In genomic region chr11:126346586-126346940, GRCh38 we compare ENCODE assay signal across 9 cellular contexts. TPM values are rescaled to one million over a fixed set of nuclear protein-coding genes. Genes with fewer than 3 reads are reported as not detected.
DNase-seq lines count a peak whose midpoint lies in the region; ATAC-seq and TF ChIP-seq lines count a peak whose summit lies in the region.
"Had no signal": no experiment of that assay in that cellular context is flagged by ENCODE, and none has a peak within 500 bp of the region (broad histone marks: within the 10 kb centered on the region; RNA-seq: fewer than 3 reads in every experiment).

No MANE protein-coding gene starts in this region.

- H3K36me3 Mint-ChIP-seq in CD8-positive, alpha-beta memory T cell = peaks cover 0 to 66% (median 6%) of the 10 kb centered on the region in 3 donors
- H3K36me3 Mint-ChIP-seq in dendritic cell treated with granulocyte-macrophage colony-stimulating factor and Interleukin-4, amounts not matched to agents 40 ng/mL and 50 ng/mL, for 4 days (ENCODE audit: low read depth) = peaks cover 55% of the 10 kb centered on the region

- H3K9me3 ChIP-seq in CD8-positive, alpha-beta memory T cell (ENCODE audit: low read length) = no peaks in the 10 kb centered on the region
- H3K9me3 ChIP-seq in ovary = no peaks in the 10 kb centered on the region

- WGBS in ovary, 3 donors = 59 to 76% (median 68%) methylated on average over 1 of the region's 1 CpG

- intact Hi-C loops in dendritic cell treated with granulocyte-macrophage colony-stimulating factor and Interleukin-4, amounts not matched to agents 40 ng/mL and 50 ng/mL, for 4 days (cut with micrococcal nuclease) = loop anchor here (1.0 kb wide), 1 partner anchor 9 kb away; the partner anchor contains the start of gene ST3GAL4
- intact Hi-C loops in ovary (cut with DNase I) = no loop called here

- no peak for DNase-seq in CD8-positive, alpha-beta memory T cell
- peak; percentile 95 for DNase-seq in NCI-H345 (lab: John Stamatoyannopoulos, UW)
- no peak for DNase-seq in ovary
- DNase-seq in EL = no peak
- no peak for DNase-seq in substantia nigra (lab: John Stamatoyannopoulos, UW)

- no peaks in the 10 kb centered on the region for H3K27me3 Mint-ChIP-seq in CD8-positive, alpha-beta memory T cell
- H3K27me3 Mint-ChIP-seq in dendritic cell treated with granulocyte-macrophage colony-stimulating factor and Interleukin-4, amounts not matched to agents 40 ng/mL and 50 ng/mL, for 4 days = no peaks in the 10 kb centered on the region

- no peak overlapping the region for H3K4me3 ChIP-seq in CD8-positive, alpha-beta memory T cell (ENCODE audit: low read length)
- no peak overlapping the region for H3K4me3 ChIP-seq in ovary

- H3K4me1 ChIP-seq in CD8-positive, alpha-beta memory T cell (ENCODE audit: insufficient read depth, low read length) = no peaks in the 10 kb centered on the region
- peaks cover 45% of the 10 kb centered on the region for H3K4me1 ChIP-seq in ovary (ENCODE audit: insufficient read depth)

- H3K4me3 Mint-ChIP-seq in CD8-positive, alpha-beta memory T cell = no peak overlapping the region
- H3K4me3 Mint-ChIP-seq in dendritic cell treated with granulocyte-macrophage colony-stimulating factor and Interleukin-4, amounts not matched to agents 40 ng/mL and 50 ng/mL, for 4 days = no peak overlapping the region

- POLR2A ChIA-PET in CD8-positive, alpha-beta memory T cell (lab: Charles Lee) = interaction anchor here (0.6 kb wide), 1 partner anchor 81 kb away, joined by 4 read pairs; no protein-coding TSS in a partner anchor

- CTCF ChIA-PET in CD8-positive, alpha-beta memory T cell (lab: Charles Lee) = interaction anchor here (1.6 kb wide), 1 partner anchor 34 kb away, joined by 3 read pairs; no protein-coding TSS in a partner anchor

- peaks cover 0 to 12% (median 4%) of the 10 kb centered on the region in 3 donors for H3K4me1 Mint-ChIP-seq in CD8-positive, alpha-beta memory T cell
- peaks cover 66% of the 10 kb centered on the region for H3K4me1 Mint-ChIP-seq in dendritic cell treated with granulocyte-macrophage colony-stimulating factor and Interleukin-4, amounts not matched to agents 40 ng/mL and 50 ng/mL, for 4 days (ENCODE audit: low read depth)

- H3K27me3 ChIP-seq in CD8-positive, alpha-beta memory T cell (ENCODE audit: insufficient read depth, low read length, poor library complexity, severe bottlenecking) = no peaks in the 10 kb centered on the region
- H3K27me3 ChIP-seq in ovary = no peaks in the 10 kb centered on the region

- no peak for TF ChIP-seq CTCF in ovary (IDR thresholded peaks at IDR 0.05)

- TF ChIP-seq EP300 in ovary (IDR thresholded peaks at IDR 0.05) = no peak

- ATAC-seq in HG03097 (IDR thresholded peaks at IDR 0.05; ENCODE audit: low FRiP score, unreplicated experiment) = no peak
- no peak for ATAC-seq in HG03342 (IDR thresholded peaks at IDR 0.05; ENCODE audit: unreplicated experiment)
- ATAC-seq: Panc1 had no signal

- peak overlapping the region in 2 of 8 donors; percentile 39 to 88 for H3K27ac Mint-ChIP-seq in CD8-positive, alpha-beta memory T cell
- H3K27ac Mint-ChIP-seq in dendritic cell treated with granulocyte-macrophage colony-stimulating factor and Interleukin-4, amounts not matched to agents 40 ng/mL and 50 ng/mL, for 4 days = peak overlapping the region; percentile 89

- no peaks in the 10 kb centered on the region for H3K9me3 Mint-ChIP-seq in CD8-positive, alpha-beta memory T cell
- H3K9me3 Mint-ChIP-seq in dendritic cell treated with granulocyte-macrophage colony-stimulating factor and Interleukin-4, amounts not matched to agents 40 ng/mL and 50 ng/mL, for 4 days = no peaks in the 10 kb centered on the region

- H3K27ac ChIP-seq in CD8-positive, alpha-beta memory T cell (ENCODE audit: low read depth, low read length) = peak overlapping the region; percentile 69
- H3K27ac ChIP-seq in ovary (peak overlapping the region; percentile 43 to 81), substantia nigra (ENCODE audit: low read depth, low read length, poor library complexity, severe bottlenecking) (no peak overlapping the region)

- TF ChIP-seq POLR2A in ovary (IDR thresholded peaks at IDR 0.05) = no peak

- H3K36me3 ChIP-seq in CD8-positive, alpha-beta memory T cell (ENCODE audit: insufficient read depth, low read length) = peaks cover 10% of the 10 kb centered on the region
- H3K36me3 ChIP-seq in ovary = no peaks in the 10 kb centered on the region

RNA-seq across cellular contexts. Expression of gene ST3GAL4, which starts 8.9 kb away (rescaled TPM):
- 10 to 100 TPM; 11.0 to 12.5 TPM for total RNA-seq in CD8-positive, alpha-beta memory T cell
- 8.3 TPM for polyA plus RNA-seq in CD8-positive, alpha-beta memory T cell
- 100 to 1,000 TPM in 4 of 7 donors, 10 to 100 TPM in 3; 75.8 to 300 (median 135) TPM for total RNA-seq in ovary
- 100 to 1,000 TPM; 117 to 120 TPM for polyA plus RNA-seq in ovary

RNA-seq across cellular contexts. Expression of gene DCPS, which starts 42.7 kb away (rescaled TPM):
- total RNA-seq in CD8-positive, alpha-beta memory T cell = 10 to 100 TPM; 40.0 to 42.4 TPM
- polyA plus RNA-seq in CD8-positive, alpha-beta memory T cell = 59.6 TPM
- total RNA-seq in ovary = 10 to 100 TPM in 6 of 7 donors, 1 to 10 TPM in 1; 6.6 to 17.2 (median 13.5) TPM
- polyA plus RNA-seq in ovary = 10 to 100 TPM; 12.4 to 17.2 TPM

Comparison
In these comparisons a context has a peak if more than half of its experiments do, and no peak if none do; other contexts are left out.
1. RNA of gene ST3GAL4, which starts 8.9 kb away (total RNA-seq): 75.8 to 300 TPM in ovary; 11.0 to 12.5 TPM in CD8-positive, alpha-beta memory T cell; every median in the first group is over 4 times any median in the second.